8 cellular contexts compared by ENCODE assay signal in the genomic region with DNA sequence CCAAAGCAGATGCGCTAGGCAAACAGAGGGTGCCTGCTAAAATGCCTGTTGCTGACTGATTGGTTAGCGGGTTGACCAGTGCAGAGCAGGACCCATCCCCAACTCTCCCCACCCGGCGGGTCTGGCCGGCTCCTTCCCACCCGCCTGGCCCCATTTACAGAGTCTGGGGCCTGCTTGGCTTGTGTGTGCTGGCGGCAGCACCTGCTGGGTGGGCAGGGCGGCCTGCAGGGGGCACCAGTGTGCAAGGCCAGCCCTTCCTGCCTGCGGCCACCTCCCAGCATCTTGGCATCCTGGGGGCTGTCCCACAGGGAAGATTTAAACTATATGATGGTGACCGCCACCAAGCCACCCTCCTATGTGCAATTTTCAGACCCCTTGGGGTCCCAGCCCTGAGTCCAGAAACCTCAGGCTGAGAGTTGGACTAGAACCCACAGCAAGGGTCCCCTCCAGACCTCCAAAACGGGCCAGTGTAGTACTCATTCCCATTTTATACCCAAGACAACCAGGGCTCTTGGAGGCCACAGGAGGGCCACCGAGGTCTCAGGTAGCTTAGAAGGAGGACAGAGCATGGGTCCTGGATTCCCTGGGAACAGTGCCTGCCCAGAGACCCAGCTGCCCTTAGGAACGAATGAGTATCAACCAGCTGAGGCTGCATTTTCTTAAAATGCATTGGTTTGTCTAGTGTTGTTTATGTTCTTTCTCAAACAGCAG.
DNase-seq lines count a peak whose midpoint lies in the region; ATAC-seq and TF ChIP-seq lines count a peak whose summit lies in the region.

No MANE protein-coding gene starts in this region.

- H3K27me3 ChIP-seq in esophagus squamous epithelium (no peaks in the 10 kb centered on the region), neutrophil (peaks cover 25% of the 10 kb centered on the region), thoracic aorta (replicated peaks; ENCODE audit: insufficient read depth) (no peaks in the 10 kb centered on the region)

- H3K36me3 ChIP-seq in esophagus squamous epithelium (peaks cover 0 to 28% (median 0%) of the 10 kb centered on the region in 3 donors), neutrophil (no peaks in the 10 kb centered on the region), thoracic aorta (no peaks in the 10 kb centered on the region)

- no peak for TF ChIP-seq POLR2A in esophagus squamous epithelium (IDR thresholded peaks at IDR 0.05)

- H3K4me3 ChIP-seq in esophagus squamous epithelium, result no peak overlapping the region
- no peak overlapping the region for H3K4me3 ChIP-seq in neutrophil (ENCODE audit: low read depth in 1 of 2, low read length in 1 of 2)
- no peak overlapping the region for H3K4me3 ChIP-seq in thoracic aorta

- WGBS in esophagus squamous epithelium, 2 donors, result 27 to 49% methylated on average over 2 to 5 of the region's 13 CpGs

- H3K27ac ChIP-seq in esophagus squamous epithelium (peak overlapping the region in 2 of 4 donors; percentile 2 to 37), neutrophil (no peak overlapping the region), thoracic aorta (peak overlapping the region; percentile 11 to 22)

- peak; percentile 72 to 88 (median 82) for TF ChIP-seq CTCF in esophagus squamous epithelium (IDR thresholded peaks at IDR 0.05)
- TF ChIP-seq CTCF in neutrophil (IDR thresholded peaks at IDR 0.05), result peak; percentile 63
- peak; percentile 94 for TF ChIP-seq CTCF in thoracic aorta (IDR thresholded peaks at IDR 0.05)

- H3K9me3 ChIP-seq in esophagus squamous epithelium (no peaks in the 10 kb centered on the region), neutrophil (no peaks in the 10 kb centered on the region), thoracic aorta (no peaks in the 10 kb centered on the region)

- DNase-seq in NCI-H1417 (lab: John Stamatoyannopoulos, UW), result peak in 2 of 3 experiments; percentile 18 to 55
- no peak for DNase-seq in NCI-H1417 treated with DMSO at 0.1 percent for 48 hours (lab: John Stamatoyannopoulos, UW)
- DNase-seq in H4 (ENCODE audit: low spot score), result peak; percentile 52
- peak; percentile 83 for DNase-seq in NCI-H69 (lab: John Stamatoyannopoulos, UW)
- peak; percentile 56 for DNase-seq in activated T-cell treated with anti-CD3 and anti-CD28 coated beads for 1 hour (ENCODE audit: low read depth)
- no peak for DNase-seq in esophagus squamous epithelium (lab: John Stamatoyannopoulos, UW)
- DNase-seq in thoracic aorta (ENCODE audit: low spot score), result no peak

- ATAC-seq in thoracic aorta (ENCODE audit: insufficient number of reproducible peaks, low FRiP score, low read depth), result no peak

- intact Hi-C loops in esophagus squamous epithelium (cut with DNase I), result no loop called here

- H3K4me1 ChIP-seq in esophagus squamous epithelium (peaks cover 23 to 48% (median 36%) of the 10 kb centered on the region in 3 donors), neutrophil (ENCODE audit: control insufficient read depth in 1 of 2, insufficient read depth in 1 of 2, low read depth in 1 of 2, low read length in 1 of 2) (no peaks in the 10 kb centered on the region), thoracic aorta (ENCODE audit: control insufficient read depth in 1 of 2, low read depth in 2 of 2) (peaks cover 24 to 60% of the 10 kb centered on the region in 2 donors)

Comparison
In these comparisons a context has a peak if more than half of its experiments do, and no peak if none do; other contexts are left out.
1. DNase-seq: peak in NCI-H1417 (2 of 3), H4 (single experiment), NCI-H69 (single experiment) and activated T-cell treated with anti-CD3 and anti-CD28 coated beads for 1 hour (single experiment); none in NCI-H1417 treated with DMSO at 0.1 percent for 48 hours (single experiment), esophagus squamous epithelium (single experiment) and thoracic aorta (single experiment).
2. Peak in every context shown above with its lines, with median percentiles within 50 percentile points of each other: CTCF ChIP-seq.